13 cellular contexts compared by ENCODE assay signal in the genomic region with DNA sequence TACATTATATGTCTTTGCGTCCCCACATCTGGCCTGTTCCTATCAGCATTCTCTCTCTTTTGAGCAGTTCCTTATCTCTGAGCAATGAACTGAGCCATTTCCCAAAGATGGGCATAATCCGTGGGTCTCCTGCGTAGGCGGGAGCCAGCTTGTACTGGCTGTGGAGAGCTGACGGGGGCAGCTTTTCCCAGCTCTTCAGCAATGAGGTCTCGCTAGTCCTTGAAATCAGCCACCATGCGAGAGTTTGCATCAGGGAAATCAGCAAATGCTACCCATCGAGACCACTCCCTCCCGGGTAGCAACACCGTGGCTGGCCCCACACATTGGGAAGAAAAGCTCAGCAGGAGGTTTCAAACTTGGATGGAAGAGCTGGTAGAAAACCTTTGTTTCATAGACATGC. TPM values are rescaled to one million over a fixed set of nuclear protein-coding genes. Genes with fewer than 3 reads are reported as not detected.
DNase-seq lines count a peak whose midpoint lies in the region; ATAC-seq and TF ChIP-seq lines count a peak whose summit lies in the region.
"Had no signal": no experiment of that assay in that cellular context is flagged by ENCODE, and none has a peak within 500 bp of the region (broad histone marks: within the 10 kb centered on the region; RNA-seq: fewer than 3 reads in every experiment).

No MANE protein-coding gene starts in this region.

- DNase-seq in left ventricle myocardium inferior = no peak
- no peak for DNase-seq in heart left ventricle
- DNase-seq in WTC11 (ENCODE audit: low spot score) = peak; percentile 22
- no peak for DNase-seq in type B pancreatic cell (ENCODE audit: extremely low spot score, unreplicated experiment)
- DNase-seq in stimulated activated CD4-positive, alpha-beta T cell treated with anti-CD3 and anti-CD28 coated beads, Interleukin-1b, Interleukin-23, amount 100 ng/mL, for 48 hours = no peak
- DNase-seq in dermis blood vessel endothelial cell = no peak
- DNase-seq: activated effector memory CD4-positive, alpha-beta T cell treated with Interleukin-2 at 50 U/mL for 16 hours; stimulated activated CD4-positive, alpha-beta T cell treated with anti-CD3 and anti-CD28 coated beads, Interleukin-12 subunit alpha, Interleukin-12 subunit beta, amount 100 ng/mL, for 4 hours had no signal

- H3K4me1 Mint-ChIP-seq in WTC11 = peaks cover 10% of the 10 kb centered on the region
- H3K4me1 Mint-ChIP-seq in type B pancreatic cell (ENCODE audit: unreplicated experiment) = peaks cover 21% of the 10 kb centered on the region

- H3K9me3 Mint-ChIP-seq in WTC11 = no peaks in the 10 kb centered on the region
- H3K9me3 Mint-ChIP-seq in type B pancreatic cell = no peaks in the 10 kb centered on the region
- H3K9me3 Mint-ChIP-seq: activated CD4-positive, alpha-beta memory T cell treated with anti-CD3 and anti-CD28 coated beads, Interleukin-2, amount 10 ng/mL, durations not matched to agents 7 days and 5 days had no signal

- no peak for ATAC-seq in heart left ventricle
- ATAC-seq in WTC11 = peak; percentile 73
- no peak for ATAC-seq in HG03565 (IDR thresholded peaks at IDR 0.05; ENCODE audit: unreplicated experiment)

- H3K36me3 Mint-ChIP-seq in WTC11 (no peaks in the 10 kb centered on the region), type B pancreatic cell (no peaks in the 10 kb centered on the region)

- intact Hi-C loops in left ventricle myocardium inferior (cut with micrococcal nuclease) = loop anchor here (2.0 kb wide), 1 partner anchor 208 kb away; no protein-coding TSS in a partner anchor
- intact Hi-C loops in heart left ventricle (cut with DNase I) = loop anchor here in 3 of 10 donors (1.0 to 10.0 kb wide), 3 partner anchors 114 to 208 kb away; no protein-coding TSS in a partner anchor

- H3K4me3 Mint-ChIP-seq in WTC11 (peak overlapping the region; percentile 59), type B pancreatic cell (peak overlapping the region; percentile 34)
- H3K4me3 Mint-ChIP-seq: activated CD4-positive, alpha-beta memory T cell treated with anti-CD3 and anti-CD28 coated beads, Interleukin-2, amount 10 ng/mL, durations not matched to agents 7 days and 5 days had no signal

- H3K4me1 ChIP-seq in left ventricle myocardium inferior = peaks cover 32% of the 10 kb centered on the region
- H3K4me1 ChIP-seq in heart left ventricle = peaks cover 0 to 25% (median 8%) of the 10 kb centered on the region in 12 donors
- no peaks in the 10 kb centered on the region; the same call in 1 of the 2 replicates for H3K4me1 ChIP-seq in iPS-20b (ENCODE audit: insufficient read depth, low read length)

- H3K27ac Mint-ChIP-seq in WTC11 = peak overlapping the region; percentile 44; the same call in 1 of the 2 replicates
- no peak overlapping the region for H3K27ac Mint-ChIP-seq in type B pancreatic cell
- H3K27ac Mint-ChIP-seq: activated CD4-positive, alpha-beta memory T cell treated with anti-CD3 and anti-CD28 coated beads, Interleukin-2, amount 10 ng/mL, durations not matched to agents 7 days and 5 days had no signal

- H3K27ac ChIP-seq in left ventricle myocardium inferior (replicated peaks) (no peak overlapping the region), heart left ventricle (no peak overlapping the region), iPS-20b (ENCODE audit: low read length) (no peak overlapping the region)
- H3K27ac ChIP-seq: HL-60, prostate gland had no signal

- H3K9me3 ChIP-seq in left ventricle myocardium inferior (replicated peaks) (no peaks in the 10 kb centered on the region), heart left ventricle (no peaks in the 10 kb centered on the region), iPS-20b (ENCODE audit: insufficient read depth, low read depth, low read length) (no peaks in the 10 kb centered on the region)
- H3K9me3 ChIP-seq: prostate gland had no signal

- H3K27me3 Mint-ChIP-seq in WTC11 (ENCODE audit: low read depth) (peaks cover 4% of the 10 kb centered on the region; the same call in 1 of the 2 replicates), type B pancreatic cell (peaks cover 6% of the 10 kb centered on the region)

- TF ChIP-seq CTCF in left ventricle myocardium inferior (IDR thresholded peaks at IDR 0.05; ENCODE audit: borderline replicate concordance) (no peak), heart left ventricle (IDR thresholded peaks at IDR 0.05) (no peak), WTC11 (IDR thresholded peaks at IDR 0.05) (no peak), type B pancreatic cell (conservative IDR thresholded peaks at IDR 0.05) (no peak)

- no peaks in the 10 kb centered on the region for H3K27me3 ChIP-seq in left ventricle myocardium inferior (ENCODE audit: low read depth)
- no peaks in the 10 kb centered on the region for H3K27me3 ChIP-seq in heart left ventricle
- H3K27me3 ChIP-seq in iPS-20b (ENCODE audit: insufficient read depth, low read length) = no peaks in the 10 kb centered on the region

- H3K4me3 ChIP-seq in left ventricle myocardium inferior (peak overlapping the region; percentile 14), heart left ventricle (peak overlapping the region in 4 of 12 donors; percentile 4 to 17 (median 14)), iPS-20b (ENCODE audit: low read length) (peak overlapping the region; percentile 42; the same call in 1 of the 2 replicates)
- H3K4me3 ChIP-seq: prostate gland had no signal

- H3K36me3 ChIP-seq in left ventricle myocardium inferior (no peaks in the 10 kb centered on the region), heart left ventricle (no peaks in the 10 kb centered on the region), iPS-20b (ENCODE audit: insufficient read depth, low read depth, low read length) (no peaks in the 10 kb centered on the region)
- H3K36me3 ChIP-seq: prostate gland had no signal

- WGBS in heart left ventricle, 4 donors = 62 to 72% (median 66%) methylated on average over 10 of the region's 10 CpGs

- CTCF ChIA-PET in WTC11 (lab: Charles Lee) = interaction anchor here (0.6 to 2.6 kb wide), 14 partner anchors 9 to 1538 kb away, joined by 3 to 18 read pairs (median 4); no protein-coding TSS in a partner anchor

- POLR2A ChIA-PET in WTC11 (lab: Charles Lee) = no interaction called here

- no peak for TF ChIP-seq POLR2A in heart left ventricle (IDR thresholded peaks at IDR 0.05)

- H3K9ac ChIP-seq in iPS-20b (ENCODE audit: low read depth, low read length) = peak overlapping the region; percentile 39; the same call in 1 of the 2 replicates

TF ChIP-seq in WTC11, 78 proteins besides CTCF, POLR2A, EP300 and RAD21 (continues in another document):
- TF ChIP-seq HMGA2 (CRISPR knock-in tag; IDR thresholded peaks at IDR 0.05) = no peak
- TF ChIP-seq GRHL2 (CRISPR knock-in tag; IDR thresholded peaks at IDR 0.05; ENCODE audit: insufficient replicate concordance, severe bottlenecking) = no peak
- no peak for TF ChIP-seq TEAD1 (CRISPR knock-in tag; IDR thresholded peaks at IDR 0.05)
- TF ChIP-seq SMAD3 (CRISPR knock-in tag; IDR thresholded peaks at IDR 0.05; ENCODE audit: borderline replicate concordance) = no peak
- no peak for TF ChIP-seq ZNF671 (CRISPR knock-in tag; IDR thresholded peaks at IDR 0.05)
- TF ChIP-seq, protein P1, sequence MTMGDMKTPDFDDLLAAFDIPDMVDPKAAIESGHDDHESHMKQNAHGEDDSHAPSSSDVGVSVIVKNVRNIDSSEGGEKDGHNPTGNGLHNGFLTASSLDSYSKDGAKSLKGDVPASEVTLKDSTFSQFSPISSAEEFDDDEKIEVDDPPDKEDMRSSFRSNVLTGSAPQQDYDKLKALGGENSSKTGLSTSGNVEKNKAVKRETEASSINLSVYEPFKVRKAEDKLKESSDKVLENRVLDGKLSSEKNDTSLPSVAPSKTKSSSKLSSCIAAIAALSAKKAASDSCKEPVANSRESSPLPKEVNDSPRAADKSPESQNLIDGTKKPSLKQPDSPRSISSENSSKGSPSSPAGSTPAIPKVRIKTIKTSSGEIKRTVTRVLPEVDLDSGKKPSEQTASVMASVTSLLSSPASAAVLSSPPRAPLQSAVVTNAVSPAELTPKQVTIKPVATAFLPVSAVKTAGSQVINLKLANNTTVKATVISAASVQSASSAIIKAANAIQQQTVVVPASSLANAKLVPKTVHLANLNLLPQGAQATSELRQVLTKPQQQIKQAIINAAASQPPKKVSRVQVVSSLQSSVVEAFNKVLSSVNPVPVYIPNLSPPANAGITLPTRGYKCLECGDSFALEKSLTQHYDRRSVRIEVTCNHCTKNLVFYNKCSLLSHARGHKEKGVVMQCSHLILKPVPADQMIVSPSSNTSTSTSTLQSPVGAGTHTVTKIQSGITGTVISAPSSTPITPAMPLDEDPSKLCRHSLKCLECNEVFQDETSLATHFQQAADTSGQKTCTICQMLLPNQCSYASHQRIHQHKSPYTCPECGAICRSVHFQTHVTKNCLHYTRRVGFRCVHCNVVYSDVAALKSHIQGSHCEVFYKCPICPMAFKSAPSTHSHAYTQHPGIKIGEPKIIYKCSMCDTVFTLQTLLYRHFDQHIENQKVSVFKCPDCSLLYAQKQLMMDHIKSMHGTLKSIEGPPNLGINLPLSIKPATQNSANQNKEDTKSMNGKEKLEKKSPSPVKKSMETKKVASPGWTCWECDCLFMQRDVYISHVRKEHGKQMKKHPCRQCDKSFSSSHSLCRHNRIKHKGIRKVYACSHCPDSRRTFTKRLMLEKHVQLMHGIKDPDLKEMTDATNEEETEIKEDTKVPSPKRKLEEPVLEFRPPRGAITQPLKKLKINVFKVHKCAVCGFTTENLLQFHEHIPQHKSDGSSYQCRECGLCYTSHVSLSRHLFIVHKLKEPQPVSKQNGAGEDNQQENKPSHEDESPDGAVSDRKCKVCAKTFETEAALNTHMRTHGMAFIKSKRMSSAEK (CRISPR knock-in tag; IDR thresholded peaks at IDR 0.05; ENCODE audit: borderline replicate concordance) = no peak
- TF ChIP-seq PRRX2 (CRISPR knock-in tag; IDR thresholded peaks at IDR 0.05) = no peak
- no peak for TF ChIP-seq NR1H2 (CRISPR knock-in tag; IDR thresholded peaks at IDR 0.05)
- TF ChIP-seq CBFB (CRISPR knock-in tag; IDR thresholded peaks at IDR 0.05; ENCODE audit: low read depth) = no peak
- TF ChIP-seq, protein P2, sequence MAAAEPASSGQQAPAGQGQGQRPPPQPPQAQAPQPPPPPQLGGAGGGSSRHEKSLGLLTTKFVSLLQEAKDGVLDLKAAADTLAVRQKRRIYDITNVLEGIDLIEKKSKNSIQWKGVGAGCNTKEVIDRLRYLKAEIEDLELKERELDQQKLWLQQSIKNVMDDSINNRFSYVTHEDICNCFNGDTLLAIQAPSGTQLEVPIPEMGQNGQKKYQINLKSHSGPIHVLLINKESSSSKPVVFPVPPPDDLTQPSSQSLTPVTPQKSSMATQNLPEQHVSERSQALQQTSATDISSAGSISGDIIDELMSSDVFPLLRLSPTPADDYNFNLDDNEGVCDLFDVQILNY (CRISPR knock-in tag; IDR thresholded peaks at IDR 0.05) = no peak

RNA-seq across cellular contexts. Expression of gene FAM180A, which starts 51.9 kb away (rescaled TPM):
- total RNA-seq in left ventricle myocardium inferior (19.7 TPM), heart left ventricle (10 to 100 TPM in 8 of 9 donors, 1 to 10 TPM in 1; 7.9 to 63.5 (median 30.3) TPM), WTC11 (2021) (not detected in 3 replicates), type B pancreatic cell (ENCODE audit: low replicate concordance) (0.14 TPM in 1 of 2 replicates, not detected in the other), dermis blood vessel endothelial cell (not detected in 2 replicates)
- 10 to 100 TPM; 12.4 to 16.7 TPM for polyA plus RNA-seq in heart left ventricle
- total RNA-seq: activated CD4-positive, alpha-beta memory T cell treated with anti-CD3 and anti-CD28 coated beads, Interleukin-2, amount 10 ng/mL, durations not matched to agents 7 days and 5 days had no signal
